ENCODE assay signal across 16 cellular contexts in the genomic region with DNA sequence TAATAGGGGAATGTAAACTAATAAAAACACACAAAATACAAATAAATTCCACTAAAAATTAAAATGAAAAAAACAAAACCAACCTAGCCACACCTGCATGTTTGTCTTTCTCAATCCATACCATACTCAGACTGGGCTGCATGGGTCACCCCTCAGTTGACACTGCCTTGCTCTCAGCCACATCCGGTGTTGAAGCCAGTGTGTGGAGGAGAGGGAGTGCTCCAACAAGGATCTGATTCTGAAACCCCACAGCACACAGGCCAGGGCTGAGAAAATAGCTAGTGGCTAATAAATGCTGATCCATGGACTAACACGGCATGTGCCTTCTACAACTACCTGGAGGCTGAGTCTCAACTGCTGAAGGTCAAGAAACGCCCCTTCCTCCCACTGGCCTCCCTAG. TPM values are rescaled to one million over a fixed set of nuclear protein-coding genes. Genes with fewer than 3 reads are reported as not detected.
A peak's percentile ranks its signal among the peaks of the same experiment; 100 is the strongest.
DNase-seq lines count a peak whose midpoint lies in the region; ATAC-seq and TF ChIP-seq lines count a peak whose summit lies in the region.
"Had no signal": no experiment of that assay in that cellular context is flagged by ENCODE, and none has a peak within 500 bp of the region (broad histone marks: within the 10 kb centered on the region; RNA-seq: fewer than 3 reads in every experiment).

No MANE protein-coding gene starts in this region.

- DNase-seq in EH (ENCODE audit: low read depth) (peak; percentile 59), RWPE1 (ENCODE audit: low spot score) (no peak), epithelial cell of prostate (ENCODE audit: low read depth, low spot score) (no peak), sigmoid colon (no peak), LoVo (ENCODE audit: low spot score) (no peak)
- no peak for DNase-seq in activated T-helper 1 cell treated with anti-CD3 and anti-CD28 coated beads, Interleukin-12 subunit alpha, Interleukin-12 subunit beta, Interleukin-2, Interleukin-4 antibody, amounts not matched to agents 30 ng/mL and 10 ng/mL and 1 ng/mL, durations not matched to agents 14 hours and 24 hours and 36 hours (ENCODE audit: low spot score)
- no peak for DNase-seq in activated CD8-positive, alpha-beta memory T cell treated with anti-CD3 and anti-CD28 coated beads for 24 hours
- no peak for DNase-seq in activated naive CD8-positive, alpha-beta T cell treated with anti-CD3 and anti-CD28 coated beads, Interleukin-2, amount 50 U/mL, for 24 hours
- DNase-seq: activated naive CD4-positive, alpha-beta T cell; NCI-H1694 treated with DMSO at 0.1 percent for 48 hours; NCI-H526 treated with DMSO at 0.1 percent for 48 hours; pancreas; SHP77 had no signal

- TF ChIP-seq POLR2A in sigmoid colon (IDR thresholded peaks at IDR 0.05): no peak

- no peak overlapping the region for H3K4me3 Mint-ChIP-seq in activated T-helper 1 cell treated with anti-CD3 and anti-CD28 coated beads, Interleukin-12 subunit alpha, Interleukin-12 subunit beta, Interleukin-2, Interleukin-4 antibody, amounts not matched to agents 30 ng/mL and 10 ng/mL and 1 ng/mL, durations not matched to agents 14 hours and 24 hours and 36 hours
- no peak overlapping the region for H3K4me3 Mint-ChIP-seq in activated naive CD8-positive, alpha-beta T cell treated with anti-CD3 and anti-CD28 coated beads, Interleukin-2, amount 50 U/mL, for 24 hours
- H3K4me3 Mint-ChIP-seq: memory B cell had no signal

- no peak for ATAC-seq in activated naive CD8-positive, alpha-beta T cell treated with anti-CD3 and anti-CD28 coated beads, Interleukin-2, amount 50 U/mL, for 24 hours
- ATAC-seq: pancreas had no signal

- peaks cover 0 to 56% (median 48%) of the 10 kb centered on the region in 4 donors for H3K4me1 ChIP-seq in sigmoid colon

- POLR2A ChIA-PET in RWPE1 (lab: Yijun Ruan, JAX; ENCODE audit: low non-redundant PET): no interaction called here

- H3K36me3 Mint-ChIP-seq in activated T-helper 1 cell treated with anti-CD3 and anti-CD28 coated beads, Interleukin-12 subunit alpha, Interleukin-12 subunit beta, Interleukin-2, Interleukin-4 antibody, amounts not matched to agents 30 ng/mL and 10 ng/mL and 1 ng/mL, durations not matched to agents 14 hours and 24 hours and 36 hours (ENCODE audit: low read depth): no peaks in the 10 kb centered on the region
- no peaks in the 10 kb centered on the region for H3K36me3 Mint-ChIP-seq in activated naive CD8-positive, alpha-beta T cell treated with anti-CD3 and anti-CD28 coated beads, Interleukin-2, amount 50 U/mL, for 24 hours (ENCODE audit: low read depth)
- H3K36me3 Mint-ChIP-seq: memory B cell had no signal

- no peaks in the 10 kb centered on the region for H3K9me3 Mint-ChIP-seq in activated T-helper 1 cell treated with anti-CD3 and anti-CD28 coated beads, Interleukin-12 subunit alpha, Interleukin-12 subunit beta, Interleukin-2, Interleukin-4 antibody, amounts not matched to agents 30 ng/mL and 10 ng/mL and 1 ng/mL, durations not matched to agents 14 hours and 24 hours and 36 hours
- no peaks in the 10 kb centered on the region for H3K9me3 Mint-ChIP-seq in activated naive CD8-positive, alpha-beta T cell treated with anti-CD3 and anti-CD28 coated beads, Interleukin-2, amount 50 U/mL, for 24 hours

- no peak overlapping the region for H3K4me3 ChIP-seq in sigmoid colon
- H3K4me3 ChIP-seq: cardiac muscle cell, pancreas had no signal

- H3K27me3 Mint-ChIP-seq in activated T-helper 1 cell treated with anti-CD3 and anti-CD28 coated beads, Interleukin-12 subunit alpha, Interleukin-12 subunit beta, Interleukin-2, Interleukin-4 antibody, amounts not matched to agents 30 ng/mL and 10 ng/mL and 1 ng/mL, durations not matched to agents 14 hours and 24 hours and 36 hours (ENCODE audit: insufficient read depth): peaks cover 3% of the 10 kb centered on the region
- H3K27me3 Mint-ChIP-seq in activated naive CD8-positive, alpha-beta T cell treated with anti-CD3 and anti-CD28 coated beads, Interleukin-2, amount 50 U/mL, for 24 hours: peaks cover 2% of the 10 kb centered on the region
- H3K27me3 Mint-ChIP-seq: memory B cell had no signal

- no peak overlapping the region for H3K27ac Mint-ChIP-seq in activated T-helper 1 cell treated with anti-CD3 and anti-CD28 coated beads, Interleukin-12 subunit alpha, Interleukin-12 subunit beta, Interleukin-2, Interleukin-4 antibody, amounts not matched to agents 30 ng/mL and 10 ng/mL and 1 ng/mL, durations not matched to agents 14 hours and 24 hours and 36 hours
- H3K27ac Mint-ChIP-seq in activated naive CD8-positive, alpha-beta T cell treated with anti-CD3 and anti-CD28 coated beads, Interleukin-2, amount 50 U/mL, for 24 hours: no peak overlapping the region
- H3K27ac Mint-ChIP-seq: memory B cell had no signal

- CTCF ChIA-PET in RWPE1 (lab: Yijun Ruan, JAX): interaction anchor here (0.7 kb wide), 1 partner anchor 81 kb away, joined by 3 read pairs; no protein-coding TSS in a partner anchor

- TF ChIP-seq CTCF in RWPE1 (conservative IDR thresholded peaks at IDR 0.05; ENCODE audit: low read depth) (no peak), sigmoid colon (IDR thresholded peaks at IDR 0.05) (no peak)

- no peaks in the 10 kb centered on the region for H3K9me3 ChIP-seq in sigmoid colon
- H3K9me3 ChIP-seq: pancreas had no signal

- no peak for TF ChIP-seq EP300 in sigmoid colon (IDR thresholded peaks at IDR 0.05)

- H3K27ac ChIP-seq in RWPE1 (peak overlapping the region; percentile 61), epithelial cell of prostate (peak overlapping the region; percentile 98), sigmoid colon (peak overlapping the region; percentile 34 to 96 (median 76))
- H3K27ac ChIP-seq: cardiac muscle cell, KMS-11, pancreas had no signal

- intact Hi-C loops in sigmoid colon (cut with DNase I): no loop called here
- intact Hi-C loops in activated T-helper 1 cell treated with anti-CD3 and anti-CD28 coated beads, Interleukin-12 subunit alpha, Interleukin-12 subunit beta, Interleukin-2, Interleukin-4 antibody, amounts not matched to agents 30 ng/mL and 10 ng/mL and 1 ng/mL, durations not matched to agents 14 hours and 24 hours and 36 hours (cut with micrococcal nuclease): no loop called here

- H3K27me3 ChIP-seq in sigmoid colon: no peaks in the 10 kb centered on the region
- H3K27me3 ChIP-seq: cardiac muscle cell, pancreas had no signal

- WGBS in sigmoid colon, 2 donors: 92 to 93% methylated on average over 3 of the region's 3 CpGs

- no peaks in the 10 kb centered on the region for H3K4me1 Mint-ChIP-seq in activated T-helper 1 cell treated with anti-CD3 and anti-CD28 coated beads, Interleukin-12 subunit alpha, Interleukin-12 subunit beta, Interleukin-2, Interleukin-4 antibody, amounts not matched to agents 30 ng/mL and 10 ng/mL and 1 ng/mL, durations not matched to agents 14 hours and 24 hours and 36 hours (ENCODE audit: low read depth)
- no peaks in the 10 kb centered on the region for H3K4me1 Mint-ChIP-seq in activated naive CD8-positive, alpha-beta T cell treated with anti-CD3 and anti-CD28 coated beads, Interleukin-2, amount 50 U/mL, for 24 hours
- H3K4me1 Mint-ChIP-seq: memory B cell had no signal

- peaks cover 0 to 61% (median 10%) of the 10 kb centered on the region in 4 donors for H3K36me3 ChIP-seq in sigmoid colon
- H3K36me3 ChIP-seq: cardiac muscle cell had no signal

RNA-seq across cellular contexts. Expression of a gene that starts 13.7 kb away (rescaled TPM):
- total RNA-seq in sigmoid colon: 100 to 1,000 TPM in 1 of 4 donors, 10 to 100 TPM in 3; 28.9 to 171 (median 30.5) TPM
- polyA plus RNA-seq in sigmoid colon: 10 to 100 TPM; 22.3 to 45.0 (median 41.6) TPM
- total RNA-seq in activated T-helper 1 cell treated with anti-CD3 and anti-CD28 coated beads, Interleukin-12 subunit alpha, Interleukin-12 subunit beta, Interleukin-2, Interleukin-4 antibody, amounts not matched to agents 30 ng/mL and 10 ng/mL and 1 ng/mL, durations not matched to agents 14 hours and 24 hours and 36 hours: not detected in 2 replicates

Comparison
In these comparisons a context has a peak if more than half of its experiments do, and no peak if none do; other contexts are left out.
1. RNA of a gene that starts 13.7 kb away (total RNA-seq): 28.9 to 171 TPM in sigmoid colon; not detected in activated T-helper 1 cell treated with anti-CD3 and anti-CD28 coated beads, Interleukin-12 subunit alpha, Interleukin-12 subunit beta, Interleukin-2, Interleukin-4 antibody, amounts not matched to agents 30 ng/mL and 10 ng/mL and 1 ng/mL, durations not matched to agents 14 hours and 24 hours and 36 hours; every median in the first group is over 10 times any median in the second.
2. Peak in every context shown above with its lines, with median percentiles within 50 percentile points of each other: H3K27ac ChIP-seq.